ENCODE assay signal across 8 cellular contexts in genomic region chr11:117221775-117222517, GRCh38. TPM values are rescaled to one million over a fixed set of nuclear protein-coding genes. Genes with fewer than 3 reads are reported as not detected.
DNase-seq lines count a peak whose midpoint lies in the region; ATAC-seq and TF ChIP-seq lines count a peak whose summit lies in the region.

No MANE protein-coding gene starts in this region.

- no peak overlapping the region for H3K27ac Mint-ChIP-seq in activated T-helper 1 cell treated with anti-CD3 and anti-CD28 coated beads, Interleukin-12 subunit alpha, Interleukin-12 subunit beta, Interleukin-2, Interleukin-4 antibody, amounts not matched to agents 30 ng/mL and 10 ng/mL and 1 ng/mL, durations not matched to agents 14 hours and 24 hours and 36 hours

- no peaks in the 10 kb centered on the region for H3K9me3 ChIP-seq in cardiac muscle cell (ENCODE audit: low read depth)
- H3K9me3 ChIP-seq in stomach, result no peaks in the 10 kb centered on the region

- ATAC-seq in SK-N-SH treated with all-trans-retinoic acid at 6 μM for 48 hours, result peak; percentile 84
- ATAC-seq in HG03565 (IDR thresholded peaks at IDR 0.05; ENCODE audit: unreplicated experiment), result no peak
- ATAC-seq in HG03108 (IDR thresholded peaks at IDR 0.05; ENCODE audit: unreplicated experiment), result no peak

- TF ChIP-seq CTCF in cardiac muscle cell (IDR thresholded peaks at IDR 0.05; ENCODE audit: low read depth, low read length) (no peak), stomach (IDR thresholded peaks at IDR 0.05) (no peak)

- peak; percentile 92 for DNase-seq in HT-29 (ENCODE audit: low spot score)
- DNase-seq in cardiac muscle cell (ENCODE audit: low read depth in 1 of 2, low spot score in 1 of 2), result peak; percentile 61 to 85
- peak; percentile 60 for DNase-seq in stomach
- no peak for DNase-seq in SKM-1 treated with dmso at 0.1 percent for 144 hours (lab: John Stamatoyannopoulos, UW; ENCODE audit: unreplicated experiment)
- no peak for DNase-seq in activated T-helper 1 cell treated with anti-CD3 and anti-CD28 coated beads, Interleukin-12 subunit alpha, Interleukin-12 subunit beta, Interleukin-2, Interleukin-4 antibody, amounts not matched to agents 30 ng/mL and 10 ng/mL and 1 ng/mL, durations not matched to agents 14 hours and 24 hours and 36 hours (ENCODE audit: low spot score)

- H3K4me1 ChIP-seq in cardiac muscle cell (ENCODE audit: low read depth) (peaks cover 27% of the 10 kb centered on the region), stomach (peaks cover 59 to 98% (median 80%) of the 10 kb centered on the region in 4 donors)

- H3K4me3 ChIP-seq in cardiac muscle cell (no peak overlapping the region), stomach (no peak overlapping the region)

- intact Hi-C loops in stomach (cut with DNase I; ENCODE audit: low total_unique reads), result no loop called here
- intact Hi-C loops in activated T-helper 1 cell treated with anti-CD3 and anti-CD28 coated beads, Interleukin-12 subunit alpha, Interleukin-12 subunit beta, Interleukin-2, Interleukin-4 antibody, amounts not matched to agents 30 ng/mL and 10 ng/mL and 1 ng/mL, durations not matched to agents 14 hours and 24 hours and 36 hours (cut with micrococcal nuclease), result no loop called here

- H3K36me3 Mint-ChIP-seq in activated T-helper 1 cell treated with anti-CD3 and anti-CD28 coated beads, Interleukin-12 subunit alpha, Interleukin-12 subunit beta, Interleukin-2, Interleukin-4 antibody, amounts not matched to agents 30 ng/mL and 10 ng/mL and 1 ng/mL, durations not matched to agents 14 hours and 24 hours and 36 hours (ENCODE audit: low read depth), result peaks cover 72% of the 10 kb centered on the region

- WGBS in stomach, 5 donors, result 46 to 61% (median 51%) methylated on average over 7 of the region's 7 CpGs

- no peak for TF ChIP-seq POLR2A in stomach (IDR thresholded peaks at IDR 0.05)

- H3K27ac ChIP-seq in cardiac muscle cell (peak overlapping the region; percentile 94), stomach (peak overlapping the region; percentile 64 to 88 (median 83))

- peaks cover 6% of the 10 kb centered on the region for H3K36me3 ChIP-seq in cardiac muscle cell
- H3K36me3 ChIP-seq in stomach, result peaks cover 56 to 98% (median 78%) of the 10 kb centered on the region in 4 donors

- H3K27me3 Mint-ChIP-seq in activated T-helper 1 cell treated with anti-CD3 and anti-CD28 coated beads, Interleukin-12 subunit alpha, Interleukin-12 subunit beta, Interleukin-2, Interleukin-4 antibody, amounts not matched to agents 30 ng/mL and 10 ng/mL and 1 ng/mL, durations not matched to agents 14 hours and 24 hours and 36 hours (ENCODE audit: insufficient read depth), result no peaks in the 10 kb centered on the region

- TF ChIP-seq EP300 in stomach (IDR thresholded peaks at IDR 0.05), result peak; percentile 5

- H3K4me1 Mint-ChIP-seq in activated T-helper 1 cell treated with anti-CD3 and anti-CD28 coated beads, Interleukin-12 subunit alpha, Interleukin-12 subunit beta, Interleukin-2, Interleukin-4 antibody, amounts not matched to agents 30 ng/mL and 10 ng/mL and 1 ng/mL, durations not matched to agents 14 hours and 24 hours and 36 hours (ENCODE audit: low read depth), result peaks cover 19% of the 10 kb centered on the region

- H3K27me3 ChIP-seq in cardiac muscle cell (no peaks in the 10 kb centered on the region), stomach (no peaks in the 10 kb centered on the region)

- no peak overlapping the region for H3K4me3 Mint-ChIP-seq in activated T-helper 1 cell treated with anti-CD3 and anti-CD28 coated beads, Interleukin-12 subunit alpha, Interleukin-12 subunit beta, Interleukin-2, Interleukin-4 antibody, amounts not matched to agents 30 ng/mL and 10 ng/mL and 1 ng/mL, durations not matched to agents 14 hours and 24 hours and 36 hours

- no peaks in the 10 kb centered on the region for H3K9me3 Mint-ChIP-seq in activated T-helper 1 cell treated with anti-CD3 and anti-CD28 coated beads, Interleukin-12 subunit alpha, Interleukin-12 subunit beta, Interleukin-2, Interleukin-4 antibody, amounts not matched to agents 30 ng/mL and 10 ng/mL and 1 ng/mL, durations not matched to agents 14 hours and 24 hours and 36 hours

TF ChIP-seq in SK-N-SH treated with all-trans-retinoic acid at 6 μM for 48 hours, 23 proteins besides CTCF, POLR2A, EP300 and RAD21 (continues in another document):
- no peak for TF ChIP-seq TSHZ2 (CRISPR knock-in tag; IDR thresholded peaks at IDR 0.05)
- TF ChIP-seq OSR1 (CRISPR knock-in tag; IDR thresholded peaks at IDR 0.05), result no peak
- no peak for TF ChIP-seq ISL1 (CRISPR knock-in tag; IDR thresholded peaks at IDR 0.05)
- no peak for TF ChIP-seq ZFP30 (CRISPR knock-in tag; IDR thresholded peaks at IDR 0.05)
- TF ChIP-seq ZNF565 (CRISPR knock-in tag; conservative IDR thresholded peaks at IDR 0.05; ENCODE audit: low read depth), result no peak
- TF ChIP-seq CREB5 (CRISPR knock-in tag; IDR thresholded peaks at IDR 0.05; ENCODE audit: low read depth), result no peak
- no peak for TF ChIP-seq SNAI2 (CRISPR knock-in tag; IDR thresholded peaks at IDR 0.05)

RNA-seq across cellular contexts. Expression of gene PCSK7, which starts 9.9 kb away (rescaled TPM):
- total RNA-seq in HT-29 (2014; rRNA removed; shearing (Covaris generic)), result 81.7 and 85.4 TPM in 2 replicates
- total RNA-seq in cardiac muscle cell (43.6 and 46.6 TPM in 2 replicates), stomach (100 to 1,000 TPM in 3 of 5 donors, 10 to 100 TPM in 2; 64.8 to 232 (median 139) TPM)
- polyA plus RNA-seq in cardiac muscle cell (31.6 and 31.7 TPM in 2 replicates), stomach (10 to 100 TPM; 14.1 to 23.6 (median 20.4) TPM)
- total RNA-seq in activated T-helper 1 cell treated with anti-CD3 and anti-CD28 coated beads, Interleukin-12 subunit alpha, Interleukin-12 subunit beta, Interleukin-2, Interleukin-4 antibody, amounts not matched to agents 30 ng/mL and 10 ng/mL and 1 ng/mL, durations not matched to agents 14 hours and 24 hours and 36 hours, result 151 and 154 TPM in 2 replicates

RNA-seq across cellular contexts. Expression of gene RNF214, which starts 10.5 kb away (rescaled TPM):
- 10.8 and 11.5 TPM in 2 replicates for total RNA-seq in HT-29 (2014; rRNA removed; shearing (Covaris generic))
- total RNA-seq in cardiac muscle cell, result 14.1 and 20.0 TPM in 2 replicates
- polyA plus RNA-seq in cardiac muscle cell, result 13.8 and 24.6 TPM in 2 replicates
- 10 to 100 TPM in 4 of 5 donors, 1 to 10 TPM in 1; 6.7 to 21.6 (median 13.8) TPM for total RNA-seq in stomach
- polyA plus RNA-seq in stomach, result 10 to 100 TPM in 1 of 3 donors, 1 to 10 TPM in 2; 6.8 to 11.2 (median 8.0) TPM
- 18.5 and 26.3 TPM in 2 replicates for total RNA-seq in activated T-helper 1 cell treated with anti-CD3 and anti-CD28 coated beads, Interleukin-12 subunit alpha, Interleukin-12 subunit beta, Interleukin-2, Interleukin-4 antibody, amounts not matched to agents 30 ng/mL and 10 ng/mL and 1 ng/mL, durations not matched to agents 14 hours and 24 hours and 36 hours

RNA-seq across cellular contexts. Expression of gene TAGLN, which starts 22.8 kb away (rescaled TPM):
- 11.3 and 14.7 TPM in 2 replicates for total RNA-seq in HT-29 (2014; rRNA removed; shearing (Covaris generic))
- total RNA-seq in cardiac muscle cell (82.5 and 1,828 TPM in 2 replicates), stomach (1,000 to 10,000 TPM in 4 of 5 donors, 100 to 1,000 TPM in 1; 730 to 3,801 (median 2,320) TPM)
- polyA plus RNA-seq in cardiac muscle cell (65.2 and 1,052 TPM in 2 replicates), stomach (1,000 to 10,000 TPM in 2 of 3 donors, 100 to 1,000 TPM in 1; 575 to 2,971 (median 1,072) TPM)
- 2.9 and 4.6 TPM in 2 replicates for total RNA-seq in activated T-helper 1 cell treated with anti-CD3 and anti-CD28 coated beads, Interleukin-12 subunit alpha, Interleukin-12 subunit beta, Interleukin-2, Interleukin-4 antibody, amounts not matched to agents 30 ng/mL and 10 ng/mL and 1 ng/mL, durations not matched to agents 14 hours and 24 hours and 36 hours

RNA-seq across cellular contexts. Expression of gene SIDT2, which starts 43.4 kb away (rescaled TPM):
- total RNA-seq in HT-29 (2014; rRNA removed; shearing (Covaris generic)), result 29.5 and 44.1 TPM in 2 replicates
- total RNA-seq in cardiac muscle cell (27.1 and 32.9 TPM in 2 replicates), stomach (100 to 1,000 TPM in 3 of 5 donors, 10 to 100 TPM in 2; 15.1 to 310 (median 132) TPM)
- polyA plus RNA-seq in cardiac muscle cell (10.3 and 16.1 TPM in 2 replicates), stomach (10 to 100 TPM; 16.9 to 39.4 (median 24.3) TPM)
- 24.3 and 32.2 TPM in 2 replicates for total RNA-seq in activated T-helper 1 cell treated with anti-CD3 and anti-CD28 coated beads, Interleukin-12 subunit alpha, Interleukin-12 subunit beta, Interleukin-2, Interleukin-4 antibody, amounts not matched to agents 30 ng/mL and 10 ng/mL and 1 ng/mL, durations not matched to agents 14 hours and 24 hours and 36 hours

Comparison
In these comparisons a context has a peak if more than half of its experiments do, and no peak if none do; other contexts are left out.
1. DNase-seq: peak in HT-29 (single experiment), cardiac muscle cell (2 of 2) and stomach (single experiment); none in SKM-1 treated with dmso at 0.1 percent for 144 hours (single experiment) and activated T-helper 1 cell treated with anti-CD3 and anti-CD28 coated beads, Interleukin-12 subunit alpha, Interleukin-12 subunit beta, Interleukin-2, Interleukin-4 antibody, amounts not matched to agents 30 ng/mL and 10 ng/mL and 1 ng/mL, durations not matched to agents 14 hours and 24 hours and 36 hours (single experiment).